In genomic region chr1:12344611-12345299, GRCh38 we compare ENCODE assay signal across 10 cellular contexts.
DNase-seq lines count a peak whose midpoint lies in the region; ATAC-seq and TF ChIP-seq lines count a peak whose summit lies in the region.
"Had no signal": no experiment of that assay in that cellular context is flagged by ENCODE, and none has a peak within 500 bp of the region (broad histone marks: within the 10 kb centered on the region; RNA-seq: fewer than 3 reads in every experiment).

No MANE protein-coding gene starts in this region.

- H2BK120ac ChIP-seq in H9 (ENCODE audit: low read depth, low read length, poor library complexity, severe bottlenecking) = no peak overlapping the region

- no peak for ATAC-seq in HG02678 (IDR thresholded peaks at IDR 0.05; ENCODE audit: unreplicated experiment)
- ATAC-seq: K562 had no signal

- H3K14ac ChIP-seq in H9 (ENCODE audit: insufficient read depth, low read length) = no peak overlapping the region

- H3K9me3 Mint-ChIP-seq in H9 = no peaks in the 10 kb centered on the region

- no peak overlapping the region for H3K4me2 ChIP-seq in H9 (ENCODE audit: insufficient read depth, insufficient read length, low read length)

- no peak overlapping the region for H4K8ac ChIP-seq in H9 (replicated peaks; ENCODE audit: insufficient read length, low read depth, low read length)

- no peak overlapping the region for H3K4ac ChIP-seq in H9 (ENCODE audit: low read depth, low read length)

- H3K79me2 ChIP-seq in H9 (ENCODE audit: insufficient read depth, low read length) = no peaks in the 10 kb centered on the region

- H2BK12ac ChIP-seq in H9 (ENCODE audit: insufficient read length, low read depth, low read length) = no peak overlapping the region

- no peak overlapping the region for H3K27ac ChIP-seq in H9 (ENCODE audit: insufficient read length, low read depth, low read length)

- no peak overlapping the region for H2BK15ac ChIP-seq in H9 (ENCODE audit: low read depth, low read length)

- H3K23ac ChIP-seq in H9 (ENCODE audit: insufficient read length, low read depth, low read length) = no peak overlapping the region

- TF ChIP-seq CTCF in H9 (conservative IDR thresholded peaks at IDR 0.05) = no peak

- no peak overlapping the region for H2BK20ac ChIP-seq in H9 (ENCODE audit: low read depth, low read length, poor library complexity, severe bottlenecking)

- no peaks in the 10 kb centered on the region for H3K79me1 ChIP-seq in H9 (ENCODE audit: insufficient read depth, low read depth, low read length, poor library complexity, severe bottlenecking)

- H4K5ac ChIP-seq in H9 (ENCODE audit: insufficient read length, low read depth, low read length) = no peak overlapping the region

- H2BK5ac ChIP-seq in H9 (ENCODE audit: insufficient read length, low read length) = no peak overlapping the region

- peaks cover 11 to 25% of the 10 kb centered on the region in 2 experiments for H3K4me1 Mint-ChIP-seq in H9

- peaks cover 12 to 35% (median 25%) of the 10 kb centered on the region in 3 experiments for H3K36me3 Mint-ChIP-seq in H9 (ENCODE audit: insufficient read depth in 1 of 3, low read depth in 3 of 3)

- no peak overlapping the region for H3K9ac ChIP-seq in H9 (ENCODE audit: extremely low read depth, insufficient read length, low read length)

- WGBS in H9 (ENCODE audit: extremely low coverage, insufficient read length, low lambda C conversion rate) = no CpG with 5 or more reads among the region's 9 CpGs

- no peaks in the 10 kb centered on the region for H3K9me3 ChIP-seq in H9 (ENCODE audit: control insufficient read depth, low read depth, low read length)

- H3K27me3 ChIP-seq in H9 (ENCODE audit: insufficient read depth, low read length) = no peaks in the 10 kb centered on the region

- DNase-seq in H9 = no peak
- DNase-seq in UCSD-AML1 (lab: John Stamatoyannopoulos, UW; ENCODE audit: unreplicated experiment) = peak; percentile 45
- peak; percentile 62 for DNase-seq in globus pallidus (ENCODE audit: low spot score)
- DNase-seq in stimulated activated CD4-positive, alpha-beta T cell treated with anti-CD3 and anti-CD28 coated beads, Interleukin-1b, Interleukin-23, amount 100 ng/mL, for 48 hours = peak; percentile 14
- DNase-seq in T-helper 9 cell = no peak
- DNase-seq in HPDE6-E6E7 (ENCODE audit: extremely low spot score) = no peak
- DNase-seq in NCI-H1417 treated with DMSO at 0.1 percent for 48 hours (lab: John Stamatoyannopoulos, UW) = no peak
- DNase-seq: activated effector memory CD4-positive, alpha-beta T cell treated with anti-CD3 and anti-CD28 coated beads, Interleukin-2, amount 50 U/mL, for 16 hours had no signal

- H3K27ac Mint-ChIP-seq in H9 = peak overlapping the region in 2 of 3 experiments; percentile 55 to 62; a peak in 2 of 7 replicates

- H3K23me2 ChIP-seq in H9 (ENCODE audit: insufficient read length, low read depth, low read length, poor library complexity, severe bottlenecking) = peaks cover 2% of the 10 kb centered on the region

- no peaks in the 10 kb centered on the region for H3K27me3 Mint-ChIP-seq in H9 (ENCODE audit: low read depth)

- no peak overlapping the region for H4K91ac ChIP-seq in H9 (ENCODE audit: insufficient read length, low read depth, low read length)

- H3T11ph ChIP-seq in H9 (ENCODE audit: low read length) = no peak overlapping the region

- H3K4me3 Mint-ChIP-seq in H9 = no peak overlapping the region

- no peak overlapping the region for H2AFZ ChIP-seq in H9 (ENCODE audit: low read length)

- H3K18ac ChIP-seq in H9 (ENCODE audit: insufficient read length, low read depth, low read length) = no peak overlapping the region

- H3K4me1 ChIP-seq in H9 (ENCODE audit: insufficient read depth, low read length) = no peaks in the 10 kb centered on the region

- H3K56ac ChIP-seq in H9 (ENCODE audit: insufficient read length, low read depth, low read length) = peak overlapping the region; percentile 40

- H2AK5ac ChIP-seq in H9 (ENCODE audit: insufficient read length, low read length) = no peak overlapping the region

- H4K20me1 ChIP-seq in H9 (ENCODE audit: control insufficient read depth, insufficient read depth, insufficient read length) = no peaks in the 10 kb centered on the region

Comparison
In these comparisons a context has a peak if more than half of its experiments do, and no peak if none do; other contexts are left out.
1. DNase-seq: peak in UCSD-AML1 (single experiment), globus pallidus (single experiment) and stimulated activated CD4-positive, alpha-beta T cell treated with anti-CD3 and anti-CD28 coated beads, Interleukin-1b, Interleukin-23, amount 100 ng/mL, for 48 hours (single experiment); none in H9 (single experiment), T-helper 9 cell (single experiment), HPDE6-E6E7 (single experiment) and NCI-H1417 treated with DMSO at 0.1 percent for 48 hours (single experiment).